ENCODE assay signal across 9 cellular contexts in the genomic region with DNA sequence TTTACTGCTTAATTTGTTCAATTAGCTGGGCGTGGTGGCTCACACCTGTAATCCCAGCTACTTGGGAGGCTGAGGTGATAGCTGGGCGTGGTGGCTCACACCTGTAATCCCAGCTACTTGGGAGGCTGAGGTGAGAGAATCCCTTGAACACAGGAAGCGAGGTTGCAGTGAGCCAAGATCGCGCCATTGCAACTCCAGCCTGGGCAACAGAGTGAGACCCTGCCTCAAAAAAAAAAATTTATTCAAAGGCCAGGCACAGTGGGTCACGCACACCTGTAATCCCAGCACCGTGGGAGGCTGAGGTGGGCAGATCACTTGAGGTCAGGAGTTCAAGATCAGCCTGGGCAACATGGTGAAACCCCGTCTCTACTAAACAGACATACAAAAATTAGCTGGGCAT. TPM values are rescaled to one million over a fixed set of nuclear protein-coding genes. Genes with fewer than 3 reads are reported as not detected.
DNase-seq lines count a peak whose midpoint lies in the region; ATAC-seq, FAIRE-seq and TF ChIP-seq lines count a peak whose summit lies in the region.
"Not testable (repeated sequence)": the region's sequence is repeated elsewhere in the genome, so short reads cannot be mapped to it uniquely, and the experiment has no call there.
"Had no signal": no experiment of that assay in that cellular context is flagged by ENCODE, and none has a peak within 500 bp of the region (broad histone marks: within the 10 kb centered on the region; RNA-seq: fewer than 3 reads in every experiment).

No MANE protein-coding gene starts in this region.

- H3K36me3 ChIP-seq in Loucy (ENCODE audit: insufficient read depth, low read length): peaks cover 57% of the 10 kb centered on the region
- H3K36me3 ChIP-seq in astrocyte (ENCODE audit: insufficient read depth, low read length): peaks cover 51% of the 10 kb centered on the region
- peaks cover 63% of the 10 kb centered on the region for H3K36me3 ChIP-seq in endodermal cell (ENCODE audit: control insufficient read depth, insufficient read depth, low read length)
- peaks cover 12% of the 10 kb centered on the region for H3K36me3 ChIP-seq in smooth muscle cell (ENCODE audit: low read depth)

- WGBS in endodermal cell (ENCODE audit: insufficient coverage in 1 of 2, insufficient read length in 1 of 2), 2 experiments: 95 to 97% methylated on average over 7 to 8 of the region's 8 CpGs
- 96% methylated on average over 8 of the region's 8 CpGs for WGBS in smooth muscle cell (ENCODE audit: low lambda C conversion rate)

- not testable (repeated sequence) for H3F3A ChIP-seq in Loucy (ENCODE audit: low read depth)
- H3F3A ChIP-seq in smooth muscle cell (ENCODE audit: low read depth): peaks cover 20% of the 10 kb centered on the region

- not testable (repeated sequence) for H3K27me3 ChIP-seq in Loucy (ENCODE audit: insufficient read depth, low read length, poor library complexity, severe bottlenecking); astrocyte (ENCODE audit: insufficient read depth, low read length); endodermal cell (ENCODE audit: control insufficient read depth, insufficient read depth, low read length, poor library complexity, severe bottlenecking); smooth muscle cell (ENCODE audit: low read depth)

- H2AFZ ChIP-seq in Loucy (ENCODE audit: low read length); astrocyte (ENCODE audit: low read depth, low read length); smooth muscle cell (ENCODE audit: low read depth): not testable (repeated sequence)

- H3K36me3 Mint-ChIP-seq in Calu3 (ENCODE audit: insufficient read depth, unreplicated experiment): peaks cover 31% of the 10 kb centered on the region
- H3K36me3 Mint-ChIP-seq in activated CD4-positive, alpha-beta T cell treated with anti-CD3 and anti-CD28 coated beads, Interleukin-2, amount 10 ng/mL, durations not matched to agents 24 days and 14 days (ENCODE audit: low read depth): peaks cover 66% of the 10 kb centered on the region
- H3K36me3 Mint-ChIP-seq in astrocyte (ENCODE audit: low read depth, unreplicated experiment): peaks cover 12% of the 10 kb centered on the region
- H3K36me3 Mint-ChIP-seq in endodermal cell (ENCODE audit: low read depth): peaks cover 64% of the 10 kb centered on the region
- H3K36me3 Mint-ChIP-seq in natural killer cell treated with Interleukin-12 subunit alpha and Interleukin-12 subunit beta and Interleukin-15 and Interleukin-18, amount 100 ng/mL, for 72 hours: peaks cover 31% of the 10 kb centered on the region

- peaks cover 35% of the 10 kb centered on the region for H3K4me1 ChIP-seq in Loucy (ENCODE audit: insufficient read depth, low read length, poor library complexity, severe bottlenecking)
- H3K4me1 ChIP-seq in astrocyte (ENCODE audit: insufficient read depth, low read length): peaks cover 17% of the 10 kb centered on the region
- H3K4me1 ChIP-seq in endodermal cell (ENCODE audit: control insufficient read depth, insufficient read depth, low read length): not testable (repeated sequence)
- H3K4me1 ChIP-seq in smooth muscle cell (ENCODE audit: low read depth): peaks cover 10% of the 10 kb centered on the region

- peaks cover 11% of the 10 kb centered on the region for H3K4me1 Mint-ChIP-seq in Calu3 (ENCODE audit: low read depth, unreplicated experiment)
- peaks cover 28% of the 10 kb centered on the region for H3K4me1 Mint-ChIP-seq in activated CD4-positive, alpha-beta T cell treated with anti-CD3 and anti-CD28 coated beads, Interleukin-2, amount 10 ng/mL, durations not matched to agents 24 days and 14 days
- H3K4me1 Mint-ChIP-seq in astrocyte (ENCODE audit: low read depth, unreplicated experiment): peaks cover 11% of the 10 kb centered on the region
- not testable (repeated sequence) for H3K4me1 Mint-ChIP-seq in endodermal cell
- H3K4me1 Mint-ChIP-seq in natural killer cell treated with Interleukin-12 subunit alpha and Interleukin-12 subunit beta and Interleukin-15 and Interleukin-18, amount 100 ng/mL, for 72 hours (ENCODE audit: low read depth in 2 of 2): peaks cover 10 to 31% of the 10 kb centered on the region in 2 donors

- not testable (repeated sequence) for BruUV-seq in Calu3 (replicated peaks; lab: Mats Ljungman, UMichigan)

- H3K9me2 ChIP-seq in Loucy (replicated peaks; ENCODE audit: low read depth, low read length): not testable (repeated sequence)

- intact Hi-C loops in Calu3 (cut with micrococcal nuclease; ENCODE audit: unreplicated experiment); activated CD4-positive, alpha-beta T cell treated with anti-CD3 and anti-CD28 coated beads, Interleukin-2, amount 10 ng/mL, durations not matched to agents 24 days and 14 days (cut with micrococcal nuclease): not testable (repeated sequence)

- not testable (repeated sequence) for ATAC-seq in natural killer cell treated with Interleukin-12 subunit alpha and Interleukin-12 subunit beta and Interleukin-15 and Interleukin-18, amount 100 ng/mL, for 72 hours

- CTCF ChIA-PET in Calu3 (lab: Charles Lee): not testable (repeated sequence)

- not testable (repeated sequence) for FAIRE-seq in astrocyte (lab: Jason Lieb, UNC)

- H3K4me3 Mint-ChIP-seq in Calu3 (ENCODE audit: low read depth, unreplicated experiment): peak overlapping the region; percentile 4
- peak overlapping the region; percentile 56 for H3K4me3 Mint-ChIP-seq in activated CD4-positive, alpha-beta T cell treated with anti-CD3 and anti-CD28 coated beads, Interleukin-2, amount 10 ng/mL, durations not matched to agents 24 days and 14 days
- not testable (repeated sequence) for H3K4me3 Mint-ChIP-seq in astrocyte (ENCODE audit: unreplicated experiment); endodermal cell
- H3K4me3 Mint-ChIP-seq in natural killer cell treated with Interleukin-12 subunit alpha and Interleukin-12 subunit beta and Interleukin-15 and Interleukin-18, amount 100 ng/mL, for 72 hours: peak overlapping the region; percentile 62

- H3K27ac Mint-ChIP-seq in Calu3 (ENCODE audit: unreplicated experiment): peak overlapping the region; percentile 50
- not testable (repeated sequence) for H3K27ac Mint-ChIP-seq in activated CD4-positive, alpha-beta T cell treated with anti-CD3 and anti-CD28 coated beads, Interleukin-2, amount 10 ng/mL, durations not matched to agents 24 days and 14 days; astrocyte (ENCODE audit: unreplicated experiment); endodermal cell
- H3K27ac Mint-ChIP-seq in natural killer cell treated with Interleukin-12 subunit alpha and Interleukin-12 subunit beta and Interleukin-15 and Interleukin-18, amount 100 ng/mL, for 72 hours: peak overlapping the region; percentile 59 to 76

- TF ChIP-seq CTCF in Calu3 (IDR thresholded peaks at IDR 0.05; ENCODE audit: unreplicated experiment); Loucy (conservative IDR thresholded peaks at IDR 0.05; ENCODE audit: low read length); astrocyte (IDR thresholded peaks at IDR 0.05; ENCODE audit: insufficient read depth, low read depth, low read length); endodermal cell (conservative IDR thresholded peaks at IDR 0.05); smooth muscle cell (IDR thresholded peaks at IDR 0.05; ENCODE audit: borderline replicate concordance, insufficient read depth, poor library complexity, severe bottlenecking): not testable (repeated sequence)

- peak overlapping the region; percentile 100 for H3K9ac ChIP-seq in Loucy (ENCODE audit: low read depth, low read length, poor library complexity, severe bottlenecking)
- H3K9ac ChIP-seq in astrocyte (ENCODE audit: low read length); endodermal cell (ENCODE audit: extremely low read depth, low read length, poor library complexity, severe bottlenecking); smooth muscle cell (ENCODE audit: low read depth): not testable (repeated sequence)

- H3K79me2 ChIP-seq in Loucy (ENCODE audit: insufficient read depth, low read length): peaks cover 71% of the 10 kb centered on the region
- H3K79me2 ChIP-seq in astrocyte (ENCODE audit: insufficient read depth, low read length): peaks cover 49% of the 10 kb centered on the region
- peaks cover 39% of the 10 kb centered on the region for H3K79me2 ChIP-seq in smooth muscle cell (ENCODE audit: low read depth)

- H4K20me1 ChIP-seq in Loucy (ENCODE audit: insufficient read depth, low read length, poor library complexity, severe bottlenecking) (peaks cover 69% of the 10 kb centered on the region), astrocyte (ENCODE audit: insufficient read depth, low read length) (peaks cover 46% of the 10 kb centered on the region), smooth muscle cell (ENCODE audit: low read depth) (peaks cover 10% of the 10 kb centered on the region)

- not testable (repeated sequence) for H3K27me3 Mint-ChIP-seq in Calu3 (ENCODE audit: unreplicated experiment); activated CD4-positive, alpha-beta T cell treated with anti-CD3 and anti-CD28 coated beads, Interleukin-2, amount 10 ng/mL, durations not matched to agents 24 days and 14 days; astrocyte (ENCODE audit: low read depth, unreplicated experiment); endodermal cell (ENCODE audit: insufficient read depth); natural killer cell treated with Interleukin-12 subunit alpha and Interleukin-12 subunit beta and Interleukin-15 and Interleukin-18, amount 100 ng/mL, for 72 hours

- not testable (repeated sequence) for H3K9me3 Mint-ChIP-seq in Calu3 (ENCODE audit: low read depth, unreplicated experiment); activated CD4-positive, alpha-beta T cell treated with anti-CD3 and anti-CD28 coated beads, Interleukin-2, amount 10 ng/mL, durations not matched to agents 24 days and 14 days; astrocyte (ENCODE audit: unreplicated experiment); endodermal cell; natural killer cell treated with Interleukin-12 subunit alpha and Interleukin-12 subunit beta and Interleukin-15 and Interleukin-18, amount 100 ng/mL, for 72 hours

- H3K9me3 ChIP-seq in Loucy (ENCODE audit: insufficient read depth, low read depth, low read length); astrocyte (ENCODE audit: insufficient read depth, low read depth, low read length); endodermal cell (ENCODE audit: control insufficient read depth, low read length); smooth muscle cell (replicated peaks; ENCODE audit: low read depth): not testable (repeated sequence)

- H3K27ac ChIP-seq in astrocyte (ENCODE audit: low read depth, low read length); endodermal cell (ENCODE audit: low read depth, low read length); smooth muscle cell (ENCODE audit: low read depth): not testable (repeated sequence)

- H3K4me3 ChIP-seq in Loucy (ENCODE audit: low read length, poor library complexity, severe bottlenecking) (peak overlapping the region; percentile 99), endodermal cell (ENCODE audit: low read length) (peak overlapping the region; percentile 96)
- H3K4me3 ChIP-seq in astrocyte (ENCODE audit: insufficient read depth, low read depth, low read length); smooth muscle cell: not testable (repeated sequence)

- DNase-seq in Calu3; activated CD4-positive, alpha-beta T cell treated with anti-CD3 and anti-CD28 coated beads, Interleukin-2, amount 10 ng/mL, durations not matched to agents 24 days and 14 days; astrocyte (ENCODE audit: low read depth); endodermal cell; natural killer cell treated with Interleukin-12 subunit alpha and Interleukin-12 subunit beta and Interleukin-15 and Interleukin-18, amount 100 ng/mL, for 72 hours (ENCODE audit: low spot score); smooth muscle cell (lab: John Stamatoyannopoulos, UW; ENCODE audit: unreplicated experiment): not testable (repeated sequence)

- H3K4me2 ChIP-seq in Loucy (ENCODE audit: low read depth, low read length, poor library complexity, severe bottlenecking) (peak overlapping the region; percentile 100), astrocyte (ENCODE audit: low read length) (peak overlapping the region; percentile 97), smooth muscle cell (peak overlapping the region; percentile 93)

RNA-seq across cellular contexts. Expression of a gene that starts 2.1 kb away (rescaled TPM):
- total RNA-seq in Calu3 (2022): 253 and 292 TPM in 2 replicates
- total RNA-seq in activated CD4-positive, alpha-beta T cell treated with anti-CD3 and anti-CD28 coated beads, Interleukin-2, amount 10 ng/mL, durations not matched to agents 24 days and 14 days: 377 and 390 TPM in 2 replicates
- 176 and 185 TPM in 2 replicates for total RNA-seq in astrocyte
- 100 to 1,000 TPM; 280 to 315 TPM for total RNA-seq in endodermal cell
- polyA plus RNA-seq in endodermal cell (2013, experiment 1 of 2): 351 TPM
- 338 TPM for polyA plus RNA-seq in endodermal cell (2013, experiment 2 of 2)
- total RNA-seq in natural killer cell treated with Interleukin-12 subunit alpha and Interleukin-12 subunit beta and Interleukin-15 and Interleukin-18, amount 100 ng/mL, for 72 hours: 100 to 1,000 TPM; 198 to 210 TPM
- total RNA-seq in smooth muscle cell: 201 and 206 TPM in 2 replicates
- polyA plus RNA-seq in smooth muscle cell: 194 and 241 TPM in 2 replicates

RNA-seq across cellular contexts. Expression of a gene that starts 9.8 kb away (rescaled TPM):
- total RNA-seq in Calu3 (2022) (not detected in 2 replicates), astrocyte (0.07 and 0.11 TPM in 2 replicates), endodermal cell (1 to 10 TPM; 2.7 to 4.5 TPM), smooth muscle cell (0.09 and 0.54 TPM in 2 replicates)
- 0.05 and 0.09 TPM in 2 replicates for total RNA-seq in activated CD4-positive, alpha-beta T cell treated with anti-CD3 and anti-CD28 coated beads, Interleukin-2, amount 10 ng/mL, durations not matched to agents 24 days and 14 days
- polyA plus RNA-seq in endodermal cell (2013, experiment 1 of 2): 1.00 TPM
- 1.4 TPM for polyA plus RNA-seq in endodermal cell (2013, experiment 2 of 2)
- total RNA-seq in natural killer cell treated with Interleukin-12 subunit alpha and Interleukin-12 subunit beta and Interleukin-15 and Interleukin-18, amount 100 ng/mL, for 72 hours: not detected
- polyA plus RNA-seq in smooth muscle cell: 0.24 and 0.40 TPM in 2 replicates
- total RNA-seq: CD4-positive, CD25-positive, alpha-beta regulatory T cell; Daoy had no signal
- polyA plus RNA-seq: CD4-positive, CD25-positive, alpha-beta regulatory T cell had no signal

RNA-seq across cellular contexts. Expression of a gene that starts 10.2 kb away (rescaled TPM):
- total RNA-seq in Calu3 (2022) (45.0 and 46.8 TPM in 2 replicates), astrocyte (27.4 and 31.3 TPM in 2 replicates), endodermal cell (10 to 100 TPM; 23.5 to 25.5 TPM), smooth muscle cell (37.6 and 65.5 TPM in 2 replicates)
- 28.6 and 31.6 TPM in 2 replicates for total RNA-seq in activated CD4-positive, alpha-beta T cell treated with anti-CD3 and anti-CD28 coated beads, Interleukin-2, amount 10 ng/mL, durations not matched to agents 24 days and 14 days
- 50.9 TPM for polyA plus RNA-seq in endodermal cell (2013, experiment 1 of 2)
- polyA plus RNA-seq in endodermal cell (2013, experiment 2 of 2): 42.8 TPM
- total RNA-seq in natural killer cell treated with Interleukin-12 subunit alpha and Interleukin-12 subunit beta and Interleukin-15 and Interleukin-18, amount 100 ng/mL, for 72 hours: 10 to 100 TPM; 23.9 to 42.5 TPM
- polyA plus RNA-seq in smooth muscle cell: 48.1 and 52.0 TPM in 2 replicates

RNA-seq across cellular contexts. Expression of a gene that starts 34.8 kb away (rescaled TPM):
- 93.7 and 100 TPM in 2 replicates for total RNA-seq in Calu3 (2022)
- 110 and 114 TPM in 2 replicates for total RNA-seq in activated CD4-positive, alpha-beta T cell treated with anti-CD3 and anti-CD28 coated beads, Interleukin-2, amount 10 ng/mL, durations not matched to agents 24 days and 14 days
- total RNA-seq in astrocyte: 46.7 and 56.4 TPM in 2 replicates
- 100 to 1,000 TPM in 1 of 2 donors, 10 to 100 TPM in 1; 98.4 to 117 TPM for total RNA-seq in endodermal cell
- 115 TPM for polyA plus RNA-seq in endodermal cell (2013, experiment 1 of 2)
- 106 TPM for polyA plus RNA-seq in endodermal cell (2013, experiment 2 of 2)
- 10 to 100 TPM; 82.1 to 96.8 TPM for total RNA-seq in natural killer cell treated with Interleukin-12 subunit alpha and Interleukin-12 subunit beta and Interleukin-15 and Interleukin-18, amount 100 ng/mL, for 72 hours
- total RNA-seq in smooth muscle cell: 47.8 and 48.1 TPM in 2 replicates
- polyA plus RNA-seq in smooth muscle cell: 49.7 and 50.2 TPM in 2 replicates

RNA-seq across cellular contexts. Expression of a gene that starts 40.4 kb away (rescaled TPM):
- total RNA-seq in Calu3 (2022) (not detected in 2 replicates), astrocyte (1.7 and 4.1 TPM in 2 replicates), endodermal cell (1 to 10 TPM; 1.8 to 5.0 TPM), smooth muscle cell (8.3 TPM in 1 of 2 replicates, not detected in the other)
- total RNA-seq in activated CD4-positive, alpha-beta T cell treated with anti-CD3 and anti-CD28 coated beads, Interleukin-2, amount 10 ng/mL, durations not matched to agents 24 days and 14 days: not detected in 2 replicates
- polyA plus RNA-seq in endodermal cell (2013, experiment 1 of 2): 1.8 TPM
- polyA plus RNA-seq in endodermal cell (2013, experiment 2 of 2): 2.2 TPM
- not detected for total RNA-seq in natural killer cell treated with Interleukin-12 subunit alpha and Interleukin-12 subunit beta and Interleukin-15 and Interleukin-18, amount 100 ng/mL, for 72 hours
- polyA plus RNA-seq in smooth muscle cell: 0.46 and 1.0 TPM in 2 replicates
- total RNA-seq: CD4-positive, CD25-positive, alpha-beta regulatory T cell had no signal
- polyA plus RNA-seq: CD4-positive, CD25-positive, alpha-beta regulatory T cell had no signal
